In the genomic region with DNA sequence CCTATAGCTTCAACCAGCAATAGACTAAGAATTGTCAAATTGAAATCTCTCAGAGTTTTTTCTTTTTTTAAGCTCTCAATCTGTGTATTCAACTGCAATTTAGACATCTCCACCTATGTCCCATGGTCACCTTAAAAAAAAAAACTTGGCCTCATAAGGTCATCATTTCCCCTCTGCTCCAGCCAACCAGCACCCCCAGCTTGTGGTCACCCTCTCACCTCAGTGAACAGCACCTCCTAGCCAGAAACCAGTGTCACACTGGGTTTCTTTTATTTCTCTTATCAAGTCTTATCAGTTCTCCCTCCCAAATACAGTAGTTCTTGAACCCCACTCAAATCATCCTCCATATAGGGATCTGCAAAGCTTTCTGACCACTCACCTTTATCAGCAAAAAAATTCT, we compare ENCODE assay signal across 1 cellular context.
TF ChIP-seq lines count a peak whose summit lies in the region.

No MANE protein-coding gene starts in this region.

TF ChIP-seq in GM23338, 12 proteins besides CTCF, POLR2A, EP300 and RAD21 (continued from another document):
- no peak for TF ChIP-seq ZNF462 (CRISPR knock-in tag; IDR thresholded peaks at IDR 0.05)
- TF ChIP-seq, protein P1, sequence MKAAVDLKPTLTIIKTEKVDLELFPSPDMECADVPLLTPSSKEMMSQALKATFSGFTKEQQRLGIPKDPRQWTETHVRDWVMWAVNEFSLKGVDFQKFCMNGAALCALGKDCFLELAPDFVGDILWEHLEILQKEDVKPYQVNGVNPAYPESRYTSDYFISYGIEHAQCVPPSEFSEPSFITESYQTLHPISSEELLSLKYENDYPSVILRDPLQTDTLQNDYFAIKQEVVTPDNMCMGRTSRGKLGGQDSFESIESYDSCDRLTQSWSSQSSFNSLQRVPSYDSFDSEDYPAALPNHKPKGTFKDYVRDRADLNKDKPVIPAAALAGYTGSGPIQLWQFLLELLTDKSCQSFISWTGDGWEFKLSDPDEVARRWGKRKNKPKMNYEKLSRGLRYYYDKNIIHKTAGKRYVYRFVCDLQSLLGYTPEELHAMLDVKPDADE (IDR thresholded peaks at IDR 0.05) = no peak
- TF ChIP-seq POLR2AphosphoS5 (IDR thresholded peaks at IDR 0.05; ENCODE audit: low read depth) = no peak
- TF ChIP-seq STAT1 (IDR thresholded peaks at IDR 0.05; ENCODE audit: unreplicated experiment) = no peak
- no peak for TF ChIP-seq JUNB (IDR thresholded peaks at IDR 0.05; ENCODE audit: unreplicated experiment)
- no peak for TF ChIP-seq EZH2phosphoT487 (IDR thresholded peaks at IDR 0.05; ENCODE audit: unreplicated experiment)
- no peak for TF ChIP-seq NANOG (IDR thresholded peaks at IDR 0.05; ENCODE audit: borderline replicate concordance)
- TF ChIP-seq ZNF331 (CRISPR knock-in tag; IDR thresholded peaks at IDR 0.05; ENCODE audit: low read depth) = no peak
- no peak for TF ChIP-seq ZNF114 (CRISPR knock-in tag; IDR thresholded peaks at IDR 0.05)
